In the genomic region with DNA sequence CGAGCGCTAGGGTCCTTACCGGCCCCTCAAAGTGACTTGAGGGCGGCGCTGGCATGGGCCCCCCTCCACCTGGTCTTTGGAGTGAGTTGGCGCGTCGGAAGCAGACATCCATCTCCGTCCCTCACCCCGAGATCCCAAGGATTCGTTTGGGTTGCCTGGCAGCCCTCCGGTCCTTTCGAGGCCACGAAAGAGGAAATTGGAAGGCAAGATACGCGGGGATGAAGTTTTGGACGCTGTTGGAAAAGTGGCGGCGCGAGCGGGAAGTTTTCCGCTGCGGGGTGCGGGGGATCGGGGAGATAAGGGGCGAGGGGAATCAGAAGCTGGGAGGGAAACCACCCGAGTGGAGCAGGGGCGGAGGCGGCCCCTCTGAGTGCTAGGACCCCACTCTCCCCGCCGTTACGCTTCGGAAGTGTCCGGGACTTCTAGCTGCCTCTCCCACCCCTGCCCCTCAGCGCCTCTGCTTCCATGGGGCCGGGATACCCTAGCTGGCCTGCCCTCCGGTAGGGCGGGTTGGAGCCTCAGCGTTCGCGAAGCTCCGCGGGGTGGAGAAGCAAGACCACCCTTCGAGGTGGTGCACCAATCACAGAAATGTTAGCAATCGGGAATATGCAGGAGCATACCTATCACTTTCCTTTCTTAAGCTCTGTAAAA, we compare ENCODE assay signal across 18 cellular contexts. TPM values are rescaled to one million over a fixed set of nuclear protein-coding genes. Genes with fewer than 3 reads are reported as not detected.
DNase-seq lines count a peak whose midpoint lies in the region; ATAC-seq and TF ChIP-seq lines count a peak whose summit lies in the region.
"Had no signal": no experiment of that assay in that cellular context is flagged by ENCODE, and none has a peak within 500 bp of the region (broad histone marks: within the 10 kb centered on the region; RNA-seq: fewer than 3 reads in every experiment).

No MANE protein-coding gene starts in this region.

- H3K27me3 ChIP-seq in iPS-15b (ENCODE audit: control insufficient read depth, insufficient read depth, low read length) (peaks cover 47% of the 10 kb centered on the region), psoas muscle (ENCODE audit: insufficient read depth in 3 of 3, low read length in 2 of 3) (peaks cover 0 to 79% (median 0%) of the 10 kb centered on the region in 3 donors)

- POLR2A ChIA-PET in T-cell (lab: Charles Lee) = no interaction called here

- CTCF ChIA-PET in T-cell (lab: Charles Lee) = no interaction called here

- H3K4me3 ChIP-seq in iPS-15b (ENCODE audit: low read depth, low read length) = peak overlapping the region; percentile 35
- H3K4me3 ChIP-seq in psoas muscle = peak overlapping the region; percentile 4

- H3K4me3 Mint-ChIP-seq in T-cell = peak overlapping the region in 2 of 3 donors; percentile 41 to 43

- H3K36me3 Mint-ChIP-seq in T-cell = no peaks in the 10 kb centered on the region

- H3K9ac ChIP-seq in iPS-15b (ENCODE audit: low read depth, low read length) = no peak overlapping the region

- no peak for TF ChIP-seq CTCF in psoas muscle (IDR thresholded peaks at IDR 0.05)

- no peaks in the 10 kb centered on the region for H3K36me3 ChIP-seq in iPS-15b (ENCODE audit: control insufficient read depth, insufficient read depth, low read length)
- H3K36me3 ChIP-seq in psoas muscle (ENCODE audit: insufficient read depth in 1 of 2, low read depth in 1 of 2) = no peaks in the 10 kb centered on the region
- H3K36me3 ChIP-seq: pancreas had no signal

- WGBS in psoas muscle, 3 donors = 2 to 28% (median 5%) methylated on average over 12 to 45 of the region's 45 CpGs

- ATAC-seq in T-cell (replicated peaks in 1 of 4) (no peak), psoas muscle (no peak)
- ATAC-seq: pancreas had no signal

- peaks cover 0 to 8% (median 2%) of the 10 kb centered on the region in 3 donors for H3K4me1 Mint-ChIP-seq in T-cell

- H3K27ac ChIP-seq in psoas muscle = no peak overlapping the region
- H3K27ac ChIP-seq: pancreas had no signal

- H3K9me3 Mint-ChIP-seq in T-cell = no peaks in the 10 kb centered on the region

- intact Hi-C loops in psoas muscle (cut with DNase I) = no loop called here

- H3K4me1 ChIP-seq in iPS-15b (ENCODE audit: control insufficient read depth, insufficient read depth, low read length) (peaks cover 7% of the 10 kb centered on the region), psoas muscle (no peaks in the 10 kb centered on the region)
- H3K4me1 ChIP-seq: pancreas had no signal

- peaks cover 37 to 55% of the 10 kb centered on the region in 2 donors for H3K27me3 Mint-ChIP-seq in T-cell

- no peak overlapping the region for H3K27ac Mint-ChIP-seq in T-cell

- H3K9me3 ChIP-seq in iPS-15b (ENCODE audit: control insufficient read depth, insufficient read depth, low read length) (no peaks in the 10 kb centered on the region), psoas muscle (no peaks in the 10 kb centered on the region)
- H3K9me3 ChIP-seq: pancreas had no signal

- DNase-seq in D341Med (ENCODE audit: low spot score) (peak; percentile 15), T-cell (no peak), psoas muscle (no peak), NCI-H187 treated with DMSO at 0.1 percent for 48 hours (lab: John Stamatoyannopoulos, UW) (no peak), NCI-H524 (lab: John Stamatoyannopoulos, UW) (no peak), T1000 (lab: John Stamatoyannopoulos, UW) (no peak)
- DNase-seq: activated CD4-positive, alpha-beta T cell treated with anti-CD3 and anti-CD28 coated beads for 1 hour; amniotic stem cell; C1 segment of cervical spinal cord; erythroblast; KG1; NK-92 treated with Interleukin-12 subunit alpha and Interleukin-12 subunit beta, amount 100 ng/mL, for 24 hours; small intestine; stimulated activated naive CD4-positive, alpha-beta T cell treated with Interleukin-2 at 50 U/mL for 16 hours; T-helper 2 cell had no signal

RNA-seq across cellular contexts. Expression of a gene that starts 57.8 kb away (rescaled TPM):
- total RNA-seq in T-cell (1 to 10 TPM in 2 of 5 donors, under 1 TPM in 3; 0.12 to 1.6 (median 0.86) TPM), psoas muscle (under 1 TPM in 1 of 4 donors, not detected in 3; 0.02 TPM)
- under 1 TPM in 1 of 3 donors, not detected in 2; 0.01 TPM for polyA plus RNA-seq in psoas muscle
- total RNA-seq: glomerular endothelial cell had no signal
